ENCODE assay signal across 9 cellular contexts in the genomic region with DNA sequence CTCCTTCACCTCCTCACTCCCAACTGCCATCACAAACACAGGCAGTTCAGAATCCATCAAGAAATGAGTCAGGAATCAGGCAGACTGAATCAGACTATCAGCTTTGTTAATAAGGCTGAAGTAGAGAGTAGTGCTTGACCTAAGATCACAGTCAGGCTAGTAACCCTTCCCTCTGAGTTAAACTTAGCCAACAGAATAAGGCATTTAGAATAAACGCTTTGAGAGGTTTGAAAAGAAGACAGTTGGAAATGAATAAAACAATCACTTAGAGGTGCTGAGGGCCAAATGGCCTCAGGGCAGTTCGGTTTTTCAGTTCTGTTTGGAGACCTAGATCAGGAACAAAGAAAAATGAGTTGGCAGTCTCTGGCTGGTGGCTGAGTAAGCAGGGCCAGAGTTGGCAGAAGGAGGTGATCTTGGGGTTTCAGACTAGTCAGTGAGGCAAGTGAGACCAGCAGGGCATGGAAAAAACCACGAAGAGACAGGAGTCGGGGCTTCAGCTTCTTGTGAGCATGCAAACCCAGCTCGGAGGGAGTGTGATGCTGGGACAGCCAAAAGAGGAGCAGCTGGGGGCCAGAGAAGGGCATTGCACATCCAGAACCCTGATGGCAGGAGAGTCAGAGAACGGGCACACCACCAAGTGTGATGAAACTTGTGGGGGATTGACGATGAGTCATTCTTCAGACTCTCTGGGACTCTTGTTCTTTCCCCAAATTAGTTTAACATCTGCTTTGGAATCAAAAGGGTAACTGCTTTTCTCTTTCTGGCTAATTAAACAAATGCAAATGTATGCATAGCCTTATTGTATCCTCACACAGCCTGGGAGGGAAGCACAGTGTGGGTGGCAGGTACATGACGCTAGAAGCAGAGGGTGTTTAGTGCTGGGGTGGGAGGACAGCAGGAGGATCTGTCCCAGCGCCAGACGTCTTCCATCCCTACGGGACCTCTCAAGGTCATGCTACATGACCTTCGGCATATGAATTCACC. TPM values are rescaled to one million over a fixed set of nuclear protein-coding genes. Genes with fewer than 3 reads are reported as not detected.
DNase-seq lines count a peak whose midpoint lies in the region; ATAC-seq and TF ChIP-seq lines count a peak whose summit lies in the region.
"Had no signal": no experiment of that assay in that cellular context is flagged by ENCODE, and none has a peak within 500 bp of the region (broad histone marks: within the 10 kb centered on the region; RNA-seq: fewer than 3 reads in every experiment).

No MANE protein-coding gene starts in this region.

- H3K4me3 ChIP-seq in cardiac fibroblast (replicated peaks in 1 of 2; ENCODE audit: low read depth in 2 of 2, low read length in 2 of 2) (peak overlapping the region in 1 of 2 donors; percentile 24), upper lobe of right lung (no peak overlapping the region)

- H3K27me3 ChIP-seq in upper lobe of right lung: no peaks in the 10 kb centered on the region
- H3K27me3 ChIP-seq: neutrophil had no signal

- no peak for TF ChIP-seq CTCF in cardiac fibroblast (IDR thresholded peaks at IDR 0.05; ENCODE audit: low read depth, low read length)
- TF ChIP-seq CTCF in upper lobe of right lung (IDR thresholded peaks at IDR 0.05): no peak

- H3K4me1 ChIP-seq in upper lobe of right lung: peaks cover 27% of the 10 kb centered on the region

- peak; percentile 90 for DNase-seq in EH (ENCODE audit: low read depth)
- peak; percentile 4 for DNase-seq in NCI-H526 treated with DMSO at 0.1 percent for 48 hours (lab: John Stamatoyannopoulos, UW)
- peak; percentile 94 to 95 for DNase-seq in cardiac fibroblast (ENCODE audit: low read depth in 2 of 2)
- peak; percentile 87 for DNase-seq in medulla oblongata (ENCODE audit: extremely low spot score)
- peak; percentile 67 for DNase-seq in upper lobe of right lung
- DNase-seq in NCI-H2107 (lab: John Stamatoyannopoulos, UW): no peak
- DNase-seq in effector CD4-positive, alpha-beta T cell: no peak

- ATAC-seq in GM21786 (IDR thresholded peaks at IDR 0.05; ENCODE audit: unreplicated experiment): peak; percentile 70
- ATAC-seq in upper lobe of right lung: peak; percentile 79

- no peaks in the 10 kb centered on the region for H3K36me3 ChIP-seq in upper lobe of right lung
- H3K36me3 ChIP-seq: neutrophil had no signal

- intact Hi-C loops in upper lobe of right lung (cut with DNase I): no loop called here

- H3K9me3 ChIP-seq in upper lobe of right lung: no peaks in the 10 kb centered on the region
- H3K9me3 ChIP-seq: neutrophil had no signal

- H3K27ac ChIP-seq in upper lobe of right lung: peak overlapping the region; percentile 63
- H3K27ac ChIP-seq: neutrophil had no signal

RNA-seq across cellular contexts. Expression of gene SPECC1, which starts 54.8 kb away (rescaled TPM):
- total RNA-seq in upper lobe of right lung: 31.0 TPM

Comparison
In these comparisons a context has a peak if more than half of its experiments do, and no peak if none do; other contexts are left out.
1. DNase-seq: peak in EH (single experiment), NCI-H526 treated with DMSO at 0.1 percent for 48 hours (single experiment), cardiac fibroblast (2 of 2), medulla oblongata (single experiment) and upper lobe of right lung (single experiment); none in NCI-H2107 (single experiment) and effector CD4-positive, alpha-beta T cell (single experiment).